1 cellular context compared by ENCODE assay signal in the genomic region with DNA sequence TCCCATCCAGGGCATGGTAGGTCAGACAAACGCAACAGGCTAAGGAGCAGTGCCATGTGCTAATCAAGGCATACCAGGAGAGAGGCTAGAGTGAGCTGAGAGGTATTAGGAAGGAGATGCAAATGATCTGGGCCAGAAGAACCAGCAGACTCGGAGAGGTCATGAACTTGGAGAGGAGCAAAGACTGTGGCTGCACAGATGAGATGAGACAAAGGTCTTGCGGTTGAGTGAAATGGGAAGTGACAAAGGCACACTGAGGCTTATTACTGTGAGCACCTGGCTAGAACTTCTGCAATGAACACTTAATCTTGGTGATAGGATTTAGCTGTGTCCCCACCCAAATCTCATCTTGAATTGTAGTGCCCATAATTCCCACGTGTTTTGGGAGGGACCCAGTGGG.
TF ChIP-seq lines count a peak whose summit lies in the region.

No MANE protein-coding gene starts in this region.

TF ChIP-seq in GM12878, 131 proteins besides CTCF, POLR2A, EP300 and RAD21 (continued from another document):
- TF ChIP-seq, protein P1, sequence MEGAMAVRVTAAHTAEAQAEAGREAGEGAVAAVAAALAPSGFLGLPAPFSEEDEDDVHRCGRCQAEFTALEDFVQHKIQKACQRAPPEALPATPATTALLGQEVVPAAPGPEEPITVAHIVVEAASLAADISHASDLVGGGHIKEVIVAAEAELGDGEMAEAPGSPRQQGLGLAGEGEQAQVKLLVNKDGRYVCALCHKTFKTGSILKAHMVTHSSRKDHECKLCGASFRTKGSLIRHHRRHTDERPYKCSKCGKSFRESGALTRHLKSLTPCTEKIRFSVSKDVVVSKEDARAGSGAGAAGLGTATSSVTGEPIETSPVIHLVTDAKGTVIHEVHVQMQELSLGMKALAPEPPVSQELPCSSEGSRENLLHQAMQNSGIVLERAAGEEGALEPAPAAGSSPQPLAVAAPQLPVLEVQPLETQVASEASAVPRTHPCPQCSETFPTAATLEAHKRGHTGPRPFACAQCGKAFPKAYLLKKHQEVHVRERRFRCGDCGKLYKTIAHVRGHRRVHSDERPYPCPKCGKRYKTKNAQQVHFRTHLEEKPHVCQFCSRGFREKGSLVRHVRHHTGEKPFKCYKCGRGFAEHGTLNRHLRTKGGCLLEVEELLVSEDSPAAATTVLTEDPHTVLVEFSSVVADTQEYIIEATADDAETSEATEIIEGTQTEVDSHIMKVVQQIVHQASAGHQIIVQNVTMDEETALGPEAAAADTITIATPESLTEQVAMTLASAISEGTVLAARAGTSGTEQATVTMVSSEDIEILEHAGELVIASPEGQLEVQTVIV (IDR thresholded peaks at IDR 0.05; ENCODE audit: borderline replicate concordance, partially characterized antibody): no peak
- TF ChIP-seq, protein P2, sequence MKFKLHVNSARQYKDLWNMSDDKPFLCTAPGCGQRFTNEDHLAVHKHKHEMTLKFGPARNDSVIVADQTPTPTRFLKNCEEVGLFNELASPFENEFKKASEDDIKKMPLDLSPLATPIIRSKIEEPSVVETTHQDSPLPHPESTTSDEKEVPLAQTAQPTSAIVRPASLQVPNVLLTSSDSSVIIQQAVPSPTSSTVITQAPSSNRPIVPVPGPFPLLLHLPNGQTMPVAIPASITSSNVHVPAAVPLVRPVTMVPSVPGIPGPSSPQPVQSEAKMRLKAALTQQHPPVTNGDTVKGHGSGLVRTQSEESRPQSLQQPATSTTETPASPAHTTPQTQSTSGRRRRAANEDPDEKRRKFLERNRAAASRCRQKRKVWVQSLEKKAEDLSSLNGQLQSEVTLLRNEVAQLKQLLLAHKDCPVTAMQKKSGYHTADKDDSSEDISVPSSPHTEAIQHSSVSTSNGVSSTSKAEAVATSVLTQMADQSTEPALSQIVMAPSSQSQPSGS (IDR thresholded peaks at IDR 0.05; ENCODE audit: low read length): 0 out of 2 replicates have a peak, but pooled peaks have one; percentile 40
- TF ChIP-seq MTA2 (IDR thresholded peaks at IDR 0.05; ENCODE audit: low read depth) (peak; percentile 68), BCL11A (IDR thresholded peaks at IDR 0.05; ENCODE audit: low read depth, low read length) (peak; percentile 72), SPI1 (IDR thresholded peaks at IDR 0.05; ENCODE audit: borderline replicate concordance, insufficient read depth, low read depth, low read length) (peak; percentile 89)
TF ChIP-seq in GM12878: peak in this region for 23.
